ENCODE assay signal across 8 cellular contexts in the genomic region with DNA sequence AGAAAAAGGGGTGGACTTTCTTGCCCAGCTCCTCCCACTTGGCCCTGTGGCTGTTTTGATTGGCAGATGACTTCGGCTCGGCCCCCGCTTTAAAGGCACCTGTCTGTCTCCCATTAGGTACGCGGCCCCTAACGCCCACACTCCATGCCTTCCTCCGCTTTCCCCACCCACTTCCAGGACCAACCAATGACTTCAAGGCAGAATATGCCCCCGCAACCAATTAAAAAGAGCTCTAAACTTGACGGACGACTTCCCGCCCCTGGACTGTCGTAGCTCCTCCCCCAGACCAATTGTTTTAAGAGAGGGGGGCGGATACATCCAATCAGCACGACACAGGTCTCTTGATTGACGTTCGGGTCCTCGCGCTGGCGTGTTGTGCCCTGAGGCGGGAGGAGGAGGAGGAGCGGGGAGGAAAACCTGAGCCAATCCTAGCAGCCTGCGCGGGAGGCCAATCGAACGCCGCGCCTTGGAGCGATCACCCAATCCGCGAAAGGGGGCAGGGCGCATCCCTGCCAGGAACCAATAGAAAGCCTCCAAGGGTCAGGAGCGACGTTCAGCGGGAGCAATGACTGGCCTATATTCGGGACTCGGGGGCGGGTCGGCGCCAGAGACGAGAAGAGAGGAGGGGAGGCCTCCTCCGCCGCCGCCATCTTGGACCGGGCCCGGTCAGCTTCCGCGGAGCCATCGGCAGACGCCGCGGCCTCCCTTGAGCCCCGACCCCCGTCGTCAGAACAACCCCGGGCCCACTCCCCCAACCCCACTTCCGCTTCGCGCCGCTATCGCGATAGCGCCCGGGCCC. TPM values are rescaled to one million over a fixed set of nuclear protein-coding genes. Genes with fewer than 3 reads are reported as not detected.
A peak's percentile ranks its signal among the peaks of the same experiment; 100 is the strongest.
DNase-seq lines count a peak whose midpoint lies in the region; ATAC-seq, FAIRE-seq and TF ChIP-seq lines count a peak whose summit lies in the region.

A gene (plus strand): TSS at position 649 of the 799 bp plus-strand sequence. CDS start 5,217 bp downstream, outside the sequence.

- peak within 1 kb of the TSS; percentile 81 for H3K27ac ChIP-seq in keratinocyte (ENCODE audit: control insufficient read depth, insufficient read depth, low read length)

- H3K9me3 Mint-ChIP-seq in chondrocyte (ENCODE audit: low read depth), result no peaks in the 10 kb centered on the region

- no peaks in the 10 kb centered on the region for H3K36me3 Mint-ChIP-seq in chondrocyte (ENCODE audit: low read depth)

- H4K20me1 ChIP-seq in keratinocyte (ENCODE audit: control insufficient read depth, extremely low read depth, insufficient read depth, low read length), result peaks cover 11% of the 10 kb centered on the region

- peak within 1 kb of the TSS; percentile 83 to 91 (median 86) for H3K4me3 ChIP-seq in keratinocyte (ENCODE audit: control insufficient read depth in 2 of 3, extremely low read depth in 1 of 3, insufficient read depth in 2 of 3, low read depth in 1 of 3, low read length in 3 of 3)

- H3K4me2 ChIP-seq in keratinocyte (ENCODE audit: control insufficient read depth, extremely low read depth, insufficient read depth, low read depth, low read length), result peak within 1 kb of the TSS; percentile 98

- peak; percentile 81 for ATAC-seq in HG03439 (IDR thresholded peaks at IDR 0.05; ENCODE audit: unreplicated experiment)

- H3K79me2 ChIP-seq in keratinocyte (ENCODE audit: control insufficient read depth, insufficient read depth, low read length), result peaks cover 44% of the 10 kb centered on the region

- H3K9me3 ChIP-seq in keratinocyte (ENCODE audit: control insufficient read depth, low read depth, low read length), result no peaks in the 10 kb centered on the region

- peak within 1 kb of the TSS; percentile 89 for H2AFZ ChIP-seq in keratinocyte (ENCODE audit: control insufficient read depth, low read length)

- H3K4me3 Mint-ChIP-seq in chondrocyte (ENCODE audit: unreplicated experiment), result peak within 1 kb of the TSS; percentile 81

- peaks cover 48% of the 10 kb centered on the region for H3K4me1 Mint-ChIP-seq in chondrocyte (ENCODE audit: low read depth)

- peaks cover 7 to 16% of the 10 kb centered on the region in 2 experiments for H3K36me3 ChIP-seq in keratinocyte (ENCODE audit: control insufficient read depth in 2 of 2, extremely low read depth in 1 of 2, insufficient read depth in 2 of 2, low read length in 2 of 2)

- dilution Hi-C loops in keratinocyte (cut with MboI; ENCODE audit: extremely low pct_ligation_motif_present, low sequenced_read_pairs), result no loop called here

- peak within 1 kb of the TSS; percentile 93 for H3K27ac Mint-ChIP-seq in chondrocyte (ENCODE audit: unreplicated experiment)

- H3K4me1 ChIP-seq in keratinocyte (ENCODE audit: control insufficient read depth, extremely low read depth, insufficient read depth, low read length), result peaks cover 21% of the 10 kb centered on the region

- no peaks in the 10 kb centered on the region for H3K27me3 ChIP-seq in keratinocyte (ENCODE audit: control insufficient read depth, extremely low read depth, insufficient read depth, low read length)

- H3K9me1 ChIP-seq in keratinocyte (ENCODE audit: control insufficient read depth, extremely low read depth, insufficient read depth, low read length), result no peaks in the 10 kb centered on the region

- DNase-seq in AML-193 (lab: John Stamatoyannopoulos, UW), result peak; percentile 99 to 100
- peak; percentile 99 for DNase-seq in NCI-H510A treated with DMSO at 0.1 percent for 48 hours (lab: John Stamatoyannopoulos, UW)
- peak; percentile 96 to 97 for DNase-seq in activated CD4-positive, alpha-beta T cell treated with anti-CD3 and anti-CD28 coated beads for 24 hours (ENCODE audit: low read depth in 2 of 2)
- DNase-seq in chondrocyte (ENCODE audit: low spot score), result peak; percentile 100
- peak; percentile 100 for DNase-seq in keratinocyte (ENCODE audit: low read depth, low spot score)
- peak; percentile 95 to 99 for DNase-seq in stimulated activated CD4-positive, alpha-beta T cell treated with anti-CD3 and anti-CD28 coated beads, Interleukin-15, amount 100 ng/mL, for 1 hour (ENCODE audit: low read depth in 1 of 2, low spot score in 1 of 2)

- peaks cover 4% of the 10 kb centered on the region for H3K27me3 Mint-ChIP-seq in chondrocyte (ENCODE audit: low read depth)

- FAIRE-seq in keratinocyte (lab: Jason Lieb, UNC), result peak; percentile 94

- TF ChIP-seq POLR2A in GM19193 (IDR thresholded peaks at IDR 0.05; ENCODE audit: extremely low read depth, insufficient read depth, insufficient read length), result peak; percentile 84

- no peak for TF ChIP-seq CTCF in chondrocyte (IDR thresholded peaks at IDR 0.05)
- TF ChIP-seq CTCF in keratinocyte (optimal IDR thresholded peaks at IDR 0.05 in 1 of 3, IDR thresholded peaks at IDR 0.05 in 1 of 3, conservative IDR thresholded peaks at IDR 0.05 in 1 of 3; ENCODE audit: extremely low read depth in 1 of 3, insufficient read depth in 2 of 3, low read length in 3 of 3), result no peak

- H3K9ac ChIP-seq in keratinocyte (ENCODE audit: control insufficient read depth, extremely low read depth, insufficient read depth, low read length), result peak within 1 kb of the TSS; percentile 86

RNA-seq across cellular contexts. Expression of the gene that starts here (rescaled TPM):
- 33.1 to 47.3 TPM (median 33.7 TPM) in 3 replicates for total RNA-seq in chondrocyte
- polyA plus RNA-seq in keratinocyte, result 4.1 to 15.0 TPM (median 8.6 TPM) in 3 replicates
- polyA plus RNA-seq in keratinocyte (2011; ENCODE audit: low read depth), result 84.3 TPM
- 12.8 and 19.4 TPM in 2 replicates for polyA plus RNA-seq in keratinocyte (2011; cell fraction: cytosol; rRNA removed)
- 27.2 and 33.7 TPM in 2 replicates for polyA plus RNA-seq in keratinocyte (2011; cell fraction: nucleus; rRNA removed)
- polyA plus RNA-seq in keratinocyte (2012; ENCODE audit: low replicate concordance), result 23.1 and 33.5 TPM in 2 replicates
- polyA minus RNA-seq in keratinocyte, result 5.5 to 53.4 TPM (median 19.0 TPM) in 3 replicates
- 13.8 TPM for polyA minus RNA-seq in keratinocyte (2011; cell fraction: cytosol; rRNA and poly(A)+ RNA removed)
- 7.7 and 12.1 TPM in 2 replicates for polyA minus RNA-seq in keratinocyte (2011; cell fraction: nucleus; rRNA and poly(A)+ RNA removed)

Comparison
In these comparisons a context has a peak if more than half of its experiments do, and no peak if none do; other contexts are left out.
1. Peak in every context shown above with its lines: DNase-seq, ATAC-seq, H3K4me3 ChIP-seq and H3K27ac ChIP-seq.